Comparison of ENCODE assay signal across 12 cellular contexts in genomic region chr12:10215451-10215850, GRCh38. TPM values are rescaled to one million over a fixed set of nuclear protein-coding genes. Genes with fewer than 3 reads are reported as not detected.
DNase-seq lines count a peak whose midpoint lies in the region; ATAC-seq, FAIRE-seq and TF ChIP-seq lines count a peak whose summit lies in the region.
"Had no signal": no experiment of that assay in that cellular context is flagged by ENCODE, and none has a peak within 500 bp of the region (broad histone marks: within the 10 kb centered on the region; RNA-seq: fewer than 3 reads in every experiment).

No MANE protein-coding gene starts in this region.

- H3K4me1 Mint-ChIP-seq in activated CD8-positive, alpha-beta memory T cell treated with anti-CD3 and anti-CD28 coated beads, Interleukin-2, amount 10 ng/mL, durations not matched to agents 7 days and 5 days, result peaks cover 28% of the 10 kb centered on the region
- H3K4me1 Mint-ChIP-seq in immature natural killer cell, result peaks cover 37% of the 10 kb centered on the region in 2 donors

- H3K27me3 ChIP-seq in K562 (ENCODE audit: control insufficient read depth in 2 of 2, insufficient read depth in 2 of 2, low read length in 2 of 2) (no peaks in the 10 kb centered on the region), thoracic aorta (replicated peaks; ENCODE audit: insufficient read depth) (no peaks in the 10 kb centered on the region)

- no peaks in the 10 kb centered on the region for H3K9me3 Mint-ChIP-seq in activated CD8-positive, alpha-beta memory T cell treated with anti-CD3 and anti-CD28 coated beads, Interleukin-2, amount 10 ng/mL, durations not matched to agents 7 days and 5 days (ENCODE audit: low read depth)
- no peaks in the 10 kb centered on the region for H3K9me3 Mint-ChIP-seq in immature natural killer cell

- CTCF ChIA-PET in activated CD8-positive, alpha-beta memory T cell treated with anti-CD3 and anti-CD28 coated beads, Interleukin-2, amount 10 ng/mL, durations not matched to agents 7 days and 5 days (lab: Charles Lee), result interaction anchor here (1.5 to 3.7 kb wide), 2 partner anchors 13 to 21 kb away, joined by 5 to 12 read pairs; no protein-coding TSS in a partner anchor
- CTCF ChIA-PET in K562 (lab: Yijun Ruan, JAX; ENCODE audit: low intra/inter-chr PET ratio), result no interaction called here

- peaks cover 4% of the 10 kb centered on the region; the same call in 1 of the 3 replicates for H3K36me3 ChIP-seq in K562 (ENCODE audit: control insufficient read depth, insufficient read depth, low read length)
- peaks cover 15% of the 10 kb centered on the region for H3K36me3 ChIP-seq in thoracic aorta

- H3K27me3 Mint-ChIP-seq in activated CD8-positive, alpha-beta memory T cell treated with anti-CD3 and anti-CD28 coated beads, Interleukin-2, amount 10 ng/mL, durations not matched to agents 7 days and 5 days, result no peaks in the 10 kb centered on the region
- peaks cover 19 to 32% (median 28%) of the 10 kb centered on the region in 3 donors for H3K27me3 Mint-ChIP-seq in immature natural killer cell (ENCODE audit: low read depth in 3 of 3)

- in situ Hi-C loops in K562 (cut with MboI), result no loop called here

- H3K9me3 ChIP-seq in K562 (replicated peaks; ENCODE audit: control insufficient read depth, insufficient read depth, low read depth, low read length), result no peaks in the 10 kb centered on the region
- no peaks in the 10 kb centered on the region for H3K9me3 ChIP-seq in thoracic aorta

- POLR2A ChIA-PET in K562 (lab: Yijun Ruan, JAX), result no interaction called here

- H3K79me2 ChIP-seq in K562 (ENCODE audit: control insufficient read depth, insufficient read depth, low read length), result peaks cover 18% of the 10 kb centered on the region

- no peak overlapping the region for H2AFZ ChIP-seq in K562 (ENCODE audit: low read depth, low read length)

- no TSS peak for BruUV-seq in K562 (replicated peaks; lab: Mats Ljungman, UMichigan)

- TF ChIP-seq POLR2A in K562 (conservative IDR thresholded peaks at IDR 0.05), result no peak

- WGBS in K562 (ENCODE audit: insufficient coverage, low coverage, missing lambda C conversion rate), result 11% methylated on average over 2 of the region's 2 CpGs

- peak overlapping the region; percentile 97 for H3K27ac Mint-ChIP-seq in activated CD8-positive, alpha-beta memory T cell treated with anti-CD3 and anti-CD28 coated beads, Interleukin-2, amount 10 ng/mL, durations not matched to agents 7 days and 5 days
- H3K27ac Mint-ChIP-seq in immature natural killer cell, result peak overlapping the region; percentile 7 to 100 (median 96)

- H3K4me1 ChIP-seq in K562 (replicated peaks in 1 of 2; ENCODE audit: control insufficient read depth in 2 of 2, insufficient read depth in 2 of 2, low read length in 2 of 2) (peaks cover 12 to 22% of the 10 kb centered on the region in 2 experiments), thoracic aorta (ENCODE audit: control insufficient read depth in 1 of 2, low read depth in 2 of 2) (peaks cover 27 to 30% of the 10 kb centered on the region in 2 donors)

- no peak for FAIRE-seq in K562 (lab: Jason Lieb, UNC)
- FAIRE-seq: A204.1 had no signal

- H4K20me1 ChIP-seq in K562 (replicated peaks; ENCODE audit: control insufficient read depth, insufficient read depth, low read length), result no peaks in the 10 kb centered on the region

- no peak for TF ChIP-seq EP300 in K562 (IDR thresholded peaks at IDR 0.05; ENCODE audit: low read length)

- TF ChIP-seq CTCF in K562 (IDR thresholded peaks at IDR 0.05 in 2 of 3, conservative IDR thresholded peaks at IDR 0.05 in 1 of 3; ENCODE audit: insufficient read depth in 2 of 3, low read depth in 1 of 3, low read length in 3 of 3), result no peak
- no peak for TF ChIP-seq CTCF in thoracic aorta (IDR thresholded peaks at IDR 0.05)

- H3K27ac ChIP-seq in K562 (ENCODE audit: extremely low read depth, low read depth, low read length), result 0 out of 3 replicates have a peak overlapping the region, but pooled peaks have one; percentile 29
- peak overlapping the region in 1 of 2 donors; percentile 99 for H3K27ac ChIP-seq in thoracic aorta

- no peak for TF ChIP-seq RAD21 in K562 (CRISPR knock-in tag; conservative IDR thresholded peaks at IDR 0.05 in 1 of 2, IDR thresholded peaks at IDR 0.05 in 1 of 2)

- no peak for DNase-seq in activated CD8-positive, alpha-beta memory T cell treated with anti-CD3 and anti-CD28 coated beads, Interleukin-2, amount 10 ng/mL, durations not matched to agents 7 days and 5 days
- no peak for DNase-seq in activated CD8-positive, alpha-beta memory T cell treated with anti-CD3 and anti-CD28 coated beads, Interleukin-2, amount 50 U/mL, for 4 hours
- DNase-seq in K562 (ENCODE audit: extremely low read depth in 1 of 4, low spot score in 3 of 4) (peak in 2 of 4 experiments; percentile 16 to 28), immature natural killer cell (no peak), thoracic aorta (ENCODE audit: low spot score) (no peak), NCI-H2107 treated with DMSO at 0.1 percent for 48 hours (lab: John Stamatoyannopoulos, UW; ENCODE audit: unreplicated experiment) (no peak)
- no peak for DNase-seq in stimulated activated CD4-positive, alpha-beta T cell treated with anti-CD3 and anti-CD28 coated beads, Interleukin-4, amount 100 ng/mL, for 24 hours
- DNase-seq: central memory CD4-positive, alpha-beta T cell; NCI-H1105; RPMI8226 had no signal

- peaks cover 22% of the 10 kb centered on the region for H3K36me3 Mint-ChIP-seq in activated CD8-positive, alpha-beta memory T cell treated with anti-CD3 and anti-CD28 coated beads, Interleukin-2, amount 10 ng/mL, durations not matched to agents 7 days and 5 days
- H3K36me3 Mint-ChIP-seq in immature natural killer cell, result peaks cover 8 to 12% (median 8%) of the 10 kb centered on the region in 3 donors

- intact Hi-C loops in K562 (cut with micrococcal nuclease), result no loop called here

- ATAC-seq in activated CD8-positive, alpha-beta memory T cell treated with anti-CD3 and anti-CD28 coated beads, Interleukin-2, amount 10 ng/mL, durations not matched to agents 7 days and 5 days, result no peak
- ATAC-seq in K562 (no peak), thoracic aorta (ENCODE audit: insufficient number of reproducible peaks, low FRiP score, low read depth) (no peak), HG03196 (IDR thresholded peaks at IDR 0.05; ENCODE audit: unreplicated experiment) (no peak)

- H3K4me2 ChIP-seq in K562 (ENCODE audit: insufficient read depth, low read length), result peak overlapping the region; percentile 86

- H3K4me3 Mint-ChIP-seq in activated CD8-positive, alpha-beta memory T cell treated with anti-CD3 and anti-CD28 coated beads, Interleukin-2, amount 10 ng/mL, durations not matched to agents 7 days and 5 days, result peak overlapping the region; percentile 88
- peak overlapping the region; percentile 92 to 96 (median 94) for H3K4me3 Mint-ChIP-seq in immature natural killer cell

- H3K9me1 ChIP-seq in K562 (ENCODE audit: control insufficient read depth, insufficient read depth, low read length), result no peaks in the 10 kb centered on the region

- no peak overlapping the region for H3K4me3 ChIP-seq in K562
- H3K4me3 ChIP-seq in thoracic aorta, result peak overlapping the region; percentile 98

- H3K9ac ChIP-seq in K562 (ENCODE audit: insufficient read depth in 1 of 2, low read depth in 2 of 2, low read length in 2 of 2), result no peak overlapping the region; a peak in 1 of 4 replicates

RNA-seq across cellular contexts. Expression of gene GABARAPL1, which starts 2.8 kb away (rescaled TPM):
- 10 to 100 TPM; 29.3 to 47.5 TPM for total RNA-seq in activated CD8-positive, alpha-beta memory T cell treated with anti-CD3 and anti-CD28 coated beads, Interleukin-2, amount 10 ng/mL, durations not matched to agents 7 days and 5 days
- total RNA-seq in K562 (2011; cell fraction: chromatin; rRNA removed; ENCODE audit: low replicate concordance), result 8.9 and 12.1 TPM in 2 replicates
- total RNA-seq in K562 (2011; cell fraction: nucleolus; rRNA removed), result 8.7 and 12.1 TPM in 2 replicates
- total RNA-seq in K562 (2011; cell fraction: nucleoplasm; rRNA removed), result 13.8 and 16.3 TPM in 2 replicates
- total RNA-seq in K562 (2014; rRNA removed) (8.8 and 10.1 TPM in 2 replicates), K562 (2014; rRNA removed; fragmentation: Illumina TruSeq; extraction: Trizol) (11.6 and 15.3 TPM in 2 replicates), K562 (2015; rRNA removed; fragmentation: Illumina TruSeq; extraction: Trizol) (5.5 TPM in 2 replicates), K562 (2021) (10.6 and 11.7 TPM in 2 replicates), thoracic aorta (100 to 1,000 TPM in 1 of 2 donors, 10 to 100 TPM in 1; 86.1 to 114 TPM)
- polyA plus RNA-seq in K562 (2011; rRNA removed) (11.0 and 15.7 TPM in 2 replicates), K562 (2014; fragmentation: Illumina TruSeq; extraction: Trizol) (15.9 and 17.9 TPM in 2 replicates), K562 (2014; fragmentation: Nextera tagmentation; extraction: Ambion mirVana) (1 to 10 TPM; 2.3 to 3.2 TPM), K562 (2014; rRNA removed) (11.3 and 11.7 TPM in 2 replicates), immature natural killer cell (10 to 100 TPM; 50.8 to 69.3 (median 53.9) TPM)
- polyA plus RNA-seq in K562 (2011; cell fraction: cytosol; rRNA removed), result 6.1 and 8.0 TPM in 2 replicates
- 11.3 and 13.2 TPM in 2 replicates for polyA plus RNA-seq in K562 (2011; cell fraction: nucleus; rRNA removed)
- 10.7 and 19.8 TPM in 2 replicates for polyA plus RNA-seq in K562 (2012)
- polyA minus RNA-seq in K562 (2011; rRNA and poly(A)+ RNA removed), result 7.7 and 9.1 TPM in 2 replicates
- 3.6 and 5.4 TPM in 2 replicates for polyA minus RNA-seq in K562 (2011; cell fraction: cytosol; rRNA and poly(A)+ RNA removed)
- 4.2 and 5.9 TPM in 2 replicates for polyA minus RNA-seq in K562 (2011; cell fraction: nucleus; rRNA and poly(A)+ RNA removed)

RNA-seq across cellular contexts. Expression of gene TMEM52B, which starts 36.6 kb away (rescaled TPM):
- total RNA-seq in activated CD8-positive, alpha-beta memory T cell treated with anti-CD3 and anti-CD28 coated beads, Interleukin-2, amount 10 ng/mL, durations not matched to agents 7 days and 5 days, result not detected
- total RNA-seq in K562 (2011; cell fraction: chromatin; rRNA removed; ENCODE audit: low replicate concordance), result not detected in 2 replicates
- total RNA-seq in K562 (2011; cell fraction: nucleolus; rRNA removed), result not detected in 2 replicates
- not detected in 2 replicates for total RNA-seq in K562 (2011; cell fraction: nucleoplasm; rRNA removed)
- total RNA-seq in K562 (2014; rRNA removed) (not detected in 2 replicates), K562 (2014; rRNA removed; fragmentation: Illumina TruSeq; extraction: Trizol) (not detected in 2 replicates), K562 (2015; rRNA removed; fragmentation: Illumina TruSeq; extraction: Trizol) (not detected in 2 replicates), K562 (2021) (not detected in 2 replicates), thoracic aorta (1 to 10 TPM in 1 of 2 donors, not detected in 1; 2.8 TPM)
- polyA plus RNA-seq in K562 (2011; rRNA removed) (not detected in 2 replicates), K562 (2014; fragmentation: Illumina TruSeq; extraction: Trizol) (not detected in 2 replicates), K562 (2014; fragmentation: Nextera tagmentation; extraction: Ambion mirVana) (not detected), K562 (2014; rRNA removed) (not detected in 2 replicates), immature natural killer cell (not detected)
- not detected in 2 replicates for polyA plus RNA-seq in K562 (2011; cell fraction: cytosol; rRNA removed)
- polyA plus RNA-seq in K562 (2011; cell fraction: nucleus; rRNA removed), result not detected in 2 replicates
- polyA plus RNA-seq in K562 (2012), result not detected in 2 replicates
- not detected in 2 replicates for polyA minus RNA-seq in K562 (2011; rRNA and poly(A)+ RNA removed)
- not detected in 2 replicates for polyA minus RNA-seq in K562 (2011; cell fraction: cytosol; rRNA and poly(A)+ RNA removed)
- not detected in 2 replicates for polyA minus RNA-seq in K562 (2011; cell fraction: nucleus; rRNA and poly(A)+ RNA removed)

RNA-seq across cellular contexts. Expression of gene OLR1, which starts 43.5 kb away (rescaled TPM):
- total RNA-seq in activated CD8-positive, alpha-beta memory T cell treated with anti-CD3 and anti-CD28 coated beads, Interleukin-2, amount 10 ng/mL, durations not matched to agents 7 days and 5 days, result not detected
- total RNA-seq in K562 (2011; cell fraction: chromatin; rRNA removed; ENCODE audit: low replicate concordance), result not detected in 2 replicates
- total RNA-seq in K562 (2011; cell fraction: nucleolus; rRNA removed), result not detected in 2 replicates
- not detected in 2 replicates for total RNA-seq in K562 (2011; cell fraction: nucleoplasm; rRNA removed)
- not detected in 2 replicates for total RNA-seq in K562 (2014; rRNA removed)
- not detected in 2 replicates for total RNA-seq in K562 (2014; rRNA removed; fragmentation: Illumina TruSeq; extraction: Trizol)
- not detected in 2 replicates for total RNA-seq in K562 (2015; rRNA removed; fragmentation: Illumina TruSeq; extraction: Trizol)
- 0.45 TPM in 1 of 2 replicates, not detected in the other for total RNA-seq in K562 (2021)
- not detected in 2 replicates for polyA plus RNA-seq in K562 (2011; rRNA removed)
- not detected in 2 replicates for polyA plus RNA-seq in K562 (2011; cell fraction: cytosol; rRNA removed)
- not detected in 2 replicates for polyA plus RNA-seq in K562 (2011; cell fraction: nucleus; rRNA removed)
- polyA plus RNA-seq in K562 (2012), result not detected in 2 replicates
- not detected in 2 replicates for polyA plus RNA-seq in K562 (2014; fragmentation: Illumina TruSeq; extraction: Trizol)
- not detected for polyA plus RNA-seq in K562 (2014; fragmentation: Nextera tagmentation; extraction: Ambion mirVana)
- polyA plus RNA-seq in K562 (2014; rRNA removed), result not detected in 2 replicates
- 0.69 TPM in 1 of 2 replicates, not detected in the other for polyA minus RNA-seq in K562 (2011; rRNA and poly(A)+ RNA removed)
- polyA minus RNA-seq in K562 (2011; cell fraction: cytosol; rRNA and poly(A)+ RNA removed), result not detected in 2 replicates
- 0.11 TPM in 1 of 2 replicates, not detected in the other for polyA minus RNA-seq in K562 (2011; cell fraction: nucleus; rRNA and poly(A)+ RNA removed)
- polyA plus RNA-seq in immature natural killer cell, result not detected
- total RNA-seq in thoracic aorta, result 1 to 10 TPM; 1.4 to 2.8 TPM
